Comparison of ENCODE assay signal across 8 cellular contexts in genomic region chr22:20016734-20017621, GRCh38. TPM values are rescaled to one million over a fixed set of nuclear protein-coding genes. Genes with fewer than 3 reads are reported as not detected.
DNase-seq lines count a peak whose midpoint lies in the region; ATAC-seq and TF ChIP-seq lines count a peak whose summit lies in the region.

Gene ARVCF (minus strand): TSS chr22:20016823. CDS start chr22:19990794, 26,029 bp downstream.

- H3K9me3 ChIP-seq in BLaER1 (no peaks in the 10 kb centered on the region), OCI-LY3 (ENCODE audit: insufficient read depth, low read length) (no peaks in the 10 kb centered on the region), mononuclear cell (ENCODE audit: low read depth, low read length) (no peaks in the 10 kb centered on the region)

- peak; percentile 76 for DNase-seq in HT1080 (ENCODE audit: low read depth)
- peak; percentile 89 for DNase-seq in activated T-cell treated with anti-CD3 and anti-CD28 coated beads for 4 hours
- peak; percentile 45 for DNase-seq in epithelial cell of prostate (ENCODE audit: low read depth, low spot score)
- DNase-seq in stimulated activated CD8-positive, alpha-beta memory T cell treated with anti-CD3 and anti-CD28 coated beads, Interleukin-2, amount 100 ng/mL, for 1 hour (ENCODE audit: low read depth in 2 of 2) = peak; percentile 83 to 88

- H4K20me1 ChIP-seq in BLaER1 = peaks cover 19% of the 10 kb centered on the region
- no peaks in the 10 kb centered on the region for H4K20me1 ChIP-seq in OCI-LY3 (ENCODE audit: insufficient read depth, low read length)

- peaks cover 9% of the 10 kb centered on the region for H3K79me2 ChIP-seq in OCI-LY3 (ENCODE audit: low read length)

- H3K4me1 ChIP-seq in BLaER1 (peaks cover 49% of the 10 kb centered on the region), OCI-LY3 (ENCODE audit: low read length) (peaks cover 14% of the 10 kb centered on the region), mononuclear cell (ENCODE audit: insufficient read depth, low read length) (peaks cover 17% of the 10 kb centered on the region)

- no peak for TF ChIP-seq CTCF in OCI-LY3 (IDR thresholded peaks at IDR 0.05; ENCODE audit: low read depth, low read length)

- peak; percentile 66 for ATAC-seq in GM19351 (IDR thresholded peaks at IDR 0.05; ENCODE audit: unreplicated experiment)

- H3K4me3 ChIP-seq in BLaER1 = peak within 1 kb of the TSS; percentile 89
- H3K4me3 ChIP-seq in OCI-LY3 (ENCODE audit: low read length) = peak within 1 kb of the TSS; percentile 81
- H3K4me3 ChIP-seq in mononuclear cell (ENCODE audit: low read length) = peak within 1 kb of the TSS; percentile 48

- H3K27ac ChIP-seq in BLaER1 (peak within 1 kb of the TSS; percentile 60; the same call in 1 of the 2 replicates), OCI-LY3 (ENCODE audit: low read length) (no peak within 1 kb of the TSS), epithelial cell of prostate (no peak within 1 kb of the TSS)

- H3K9ac ChIP-seq in BLaER1 = peak within 1 kb of the TSS; percentile 79
- peak within 1 kb of the TSS; percentile 59 for H3K9ac ChIP-seq in OCI-LY3 (ENCODE audit: low read length)

- H2AFZ ChIP-seq in OCI-LY3 (ENCODE audit: low read depth, low read length) = peak within 1 kb of the TSS; percentile 65

- H3K36me3 ChIP-seq in BLaER1 (no peaks in the 10 kb centered on the region), OCI-LY3 (replicated peaks; ENCODE audit: low read depth, low read length) (no peaks in the 10 kb centered on the region)

- H3K27me3 ChIP-seq in BLaER1 (peaks cover 38% of the 10 kb centered on the region), OCI-LY3 (ENCODE audit: low read depth, low read length) (peaks cover 15% of the 10 kb centered on the region), mononuclear cell (ENCODE audit: insufficient read depth, low read length) (peaks cover 20% of the 10 kb centered on the region)

- peak within 1 kb of the TSS; percentile 87 for H3K4me2 ChIP-seq in BLaER1
- peak within 1 kb of the TSS; percentile 88 for H3K4me2 ChIP-seq in OCI-LY3 (ENCODE audit: low read length)

RNA-seq across cellular contexts. Expression of gene ARVCF, which starts in this region (rescaled TPM):
- 3.7 and 8.4 TPM in 2 replicates for total RNA-seq in HT1080 (2014; rRNA removed; shearing (Covaris generic))
- 2.7 and 3.2 TPM in 2 replicates for polyA plus RNA-seq in HT1080 (2015; cell fraction: cytosol; rRNA removed)
- 17.3 and 19.9 TPM in 2 replicates for polyA plus RNA-seq in HT1080 (2015; cell fraction: nucleus; rRNA removed)
- total RNA-seq in mononuclear cell = 2.3 TPM
